13 cellular contexts compared by ENCODE assay signal in the genomic region with DNA sequence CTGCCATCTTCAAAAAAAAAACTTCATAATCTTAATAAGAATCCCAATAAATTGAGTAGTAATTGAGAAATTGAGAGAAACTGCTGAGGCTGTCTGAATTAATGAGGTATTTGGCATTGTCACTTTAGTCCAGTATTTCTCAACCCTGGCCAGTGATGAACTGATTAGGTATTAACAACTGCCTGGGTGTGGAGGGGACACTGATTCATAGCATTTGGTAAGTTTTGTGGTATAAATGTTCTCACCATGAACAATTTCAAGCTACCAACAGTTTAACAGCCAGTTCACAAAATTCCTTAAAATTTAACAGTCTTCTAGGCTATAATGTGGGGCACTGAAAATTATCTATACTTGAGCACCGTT. TPM values are rescaled to one million over a fixed set of nuclear protein-coding genes. Genes with fewer than 3 reads are reported as not detected.
DNase-seq lines count a peak whose midpoint lies in the region; ATAC-seq and TF ChIP-seq lines count a peak whose summit lies in the region.
"Had no signal": no experiment of that assay in that cellular context is flagged by ENCODE, and none has a peak within 500 bp of the region (broad histone marks: within the 10 kb centered on the region; RNA-seq: fewer than 3 reads in every experiment).

No MANE protein-coding gene starts in this region.

- no peaks in the 10 kb centered on the region for H3K36me3 ChIP-seq in ACC112 (ENCODE audit: insufficient read depth, low read length)
- no peaks in the 10 kb centered on the region for H3K36me3 ChIP-seq in esophagus muscularis mucosa
- H3K36me3 ChIP-seq: BLaER1 had no signal

- H3K4me1 ChIP-seq in ACC112 (ENCODE audit: control insufficient read depth, insufficient read depth, low read length, unreplicated experiment) (peaks cover 26% of the 10 kb centered on the region), esophagus muscularis mucosa (peaks cover 0 to 9% (median 4%) of the 10 kb centered on the region in 4 donors)

- H3K27me3 Mint-ChIP-seq in nephron progenitor cell (ENCODE audit: low read depth, poor library complexity), result peaks cover 13% of the 10 kb centered on the region

- no peak for ATAC-seq in GM21390 (IDR thresholded peaks at IDR 0.05; ENCODE audit: unreplicated experiment)

- TF ChIP-seq EP300 in esophagus muscularis mucosa (IDR thresholded peaks at IDR 0.05), result no peak

- peak overlapping the region; percentile 44 for H2AFZ ChIP-seq in ACC112 (ENCODE audit: low read length, unreplicated experiment)

- intact Hi-C loops in esophagus muscularis mucosa (cut with DNase I), result no loop called here

- H3K4me3 ChIP-seq in ACC112 (ENCODE audit: low read depth, low read length) (peak overlapping the region; percentile 55), esophagus muscularis mucosa (peak overlapping the region; percentile 23 to 41 (median 28))

- peak overlapping the region; percentile 57 for H3K27ac Mint-ChIP-seq in nephron progenitor cell

- peak overlapping the region; percentile 62 for H3K4me3 Mint-ChIP-seq in nephron progenitor cell

- H3K79me2 ChIP-seq in ACC112 (ENCODE audit: control insufficient read depth, insufficient read depth, low read length, unreplicated experiment), result peaks cover 12% of the 10 kb centered on the region

- H3K4me1 Mint-ChIP-seq in nephron progenitor cell, result peaks cover 49% of the 10 kb centered on the region

- H3K9me3 ChIP-seq in esophagus muscularis mucosa, result peaks cover 0 to 4% (median 4%) of the 10 kb centered on the region in 4 donors

- TF ChIP-seq CTCF in esophagus muscularis mucosa (IDR thresholded peaks at IDR 0.05) (no peak), nephron progenitor cell (IDR thresholded peaks at IDR 0.05) (no peak)

- TF ChIP-seq POLR2A in esophagus muscularis mucosa (IDR thresholded peaks at IDR 0.05; ENCODE audit: low read depth), result no peak

- WGBS in esophagus muscularis mucosa, result 75% methylated on average over 1 of the region's 1 CpG

- DNase-seq in M059J (ENCODE audit: low read depth) (peak; percentile 18), esophagus muscularis mucosa (ENCODE audit: extremely low spot score) (no peak), nephron progenitor cell (no peak), UCSD-AML1 (lab: John Stamatoyannopoulos, UW; ENCODE audit: unreplicated experiment) (no peak), SK-N-DZ (ENCODE audit: low spot score) (no peak), amniotic stem cell (lab: John Stamatoyannopoulos, UW) (no peak)
- DNase-seq: activated CD4-positive, alpha-beta T cell treated with anti-CD3 and anti-CD28 coated beads for 4 hours; activated naive CD4-positive, alpha-beta T cell; small intestine; stimulated activated CD8-positive, alpha-beta memory T cell treated with anti-CD3 and anti-CD28 coated beads, Interleukin-4, amount 100 ng/mL, for 48 hours had no signal

- H3K9me3 Mint-ChIP-seq in nephron progenitor cell, result peaks cover 21% of the 10 kb centered on the region

- peaks cover 30% of the 10 kb centered on the region for H3K36me3 Mint-ChIP-seq in nephron progenitor cell (ENCODE audit: low read depth)

- H3K27ac ChIP-seq in ACC112 (ENCODE audit: low read depth, low read length) (peak overlapping the region; percentile 80), esophagus muscularis mucosa (replicated peaks in 1 of 4) (peak overlapping the region in 3 of 4 donors; percentile 32 to 54 (median 47))
- H3K27ac ChIP-seq: BLaER1 had no signal

- no peaks in the 10 kb centered on the region for H3K27me3 ChIP-seq in ACC112 (ENCODE audit: insufficient read depth, low read length)
- no peaks in the 10 kb centered on the region for H3K27me3 ChIP-seq in esophagus muscularis mucosa
- H3K27me3 ChIP-seq: BLaER1 had no signal

RNA-seq across cellular contexts. Expression of a gene that starts 18.3 kb away (rescaled TPM):
- 0.37 and 0.71 TPM in 2 replicates for total RNA-seq in M059J (2014; rRNA removed; shearing (Covaris generic))
- total RNA-seq in esophagus muscularis mucosa, result 10 to 100 TPM in 3 of 4 donors, 1 to 10 TPM in 1; 6.5 to 17.2 (median 13.5) TPM
- 8.9 and 10.3 TPM in 2 replicates for polyA plus RNA-seq in SK-N-DZ (2014; cell fraction: cytosol; rRNA removed)
- 4.7 and 4.9 TPM in 2 replicates for polyA plus RNA-seq in SK-N-DZ (2014; cell fraction: nucleus; rRNA removed)
